ENCODE assay signal across 11 cellular contexts in genomic region chr1:236543065-236543669, GRCh38. TPM values are rescaled to one million over a fixed set of nuclear protein-coding genes. Genes with fewer than 3 reads are reported as not detected.
DNase-seq lines count a peak whose midpoint lies in the region; ATAC-seq, FAIRE-seq and TF ChIP-seq lines count a peak whose summit lies in the region.
"Had no signal": no experiment of that assay in that cellular context is flagged by ENCODE, and none has a peak within 500 bp of the region (broad histone marks: within the 10 kb centered on the region; RNA-seq: fewer than 3 reads in every experiment).

No MANE protein-coding gene starts in this region.

- BruUV-seq in GM12878 (replicated peaks; lab: Mats Ljungman, UMichigan): no TSS peak

- CTCF ChIA-PET in CD4-positive, alpha-beta T cell (lab: Charles Lee): no interaction called here
- CTCF ChIA-PET in GM12878 (lab: Yijun Ruan, JAX): no interaction called here

- H3K4me1 ChIP-seq in GM12878 (ENCODE audit: control insufficient read depth, insufficient read depth, low read length): no peaks in the 10 kb centered on the region
- H3K4me1 ChIP-seq in gastrocnemius medialis: no peaks in the 10 kb centered on the region

- H3K4me2 ChIP-seq in GM12878 (ENCODE audit: control insufficient read depth, insufficient read depth): no peak overlapping the region

- peaks cover 23% of the 10 kb centered on the region for H3K4me1 Mint-ChIP-seq in CD4-positive, alpha-beta T cell (ENCODE audit: low read depth)
- H3K4me1 Mint-ChIP-seq in nephron progenitor cell: peaks cover 5% of the 10 kb centered on the region

- TF ChIP-seq RAD21 in GM12878 (IDR thresholded peaks at IDR 0.05; ENCODE audit: insufficient read depth, low read depth, low read length): no peak

- 79% methylated on average over 16 of the region's 16 CpGs for WGBS in GM12878 (ENCODE audit: insufficient coverage, insufficient replicate concordance, low lambda C conversion rate, missing lambda C conversion rate)

- no peak overlapping the region for H2AFZ ChIP-seq in GM12878 (ENCODE audit: control insufficient read depth, low read depth, low read length)

- RAD21 ChIA-PET in GM12878 (lab: Charles Lee; ENCODE audit: unreplicated experiment): no interaction called here

- H3K27me3 Mint-ChIP-seq in CD4-positive, alpha-beta T cell: no peaks in the 10 kb centered on the region
- no peaks in the 10 kb centered on the region for H3K27me3 Mint-ChIP-seq in nephron progenitor cell (ENCODE audit: low read depth, poor library complexity)

- SMC1A ChIA-PET in GM12878 (lab: Charles Lee; ENCODE audit: uncharacterized antibody, unreplicated experiment): no interaction called here

- H4K20me1 ChIP-seq in GM12878 (ENCODE audit: control insufficient read depth, insufficient read depth): no peaks in the 10 kb centered on the region

- H3K4me3 ChIP-seq in H7 (ENCODE audit: insufficient read depth, low read depth, low read length) (no peak overlapping the region), GM12878 (no peak overlapping the region), gastrocnemius medialis (no peak overlapping the region)
- H3K4me3 ChIP-seq: skin epidermis had no signal

- no peaks in the 10 kb centered on the region for H3K79me2 ChIP-seq in GM12878 (ENCODE audit: control insufficient read depth, insufficient read depth, low read length)

- H3K9me3 Mint-ChIP-seq in CD4-positive, alpha-beta T cell: no peaks in the 10 kb centered on the region
- H3K9me3 Mint-ChIP-seq in nephron progenitor cell: no peaks in the 10 kb centered on the region

- no peaks in the 10 kb centered on the region for H3K9me3 ChIP-seq in CD4-positive, alpha-beta T cell (ENCODE audit: control insufficient read depth, low read length)
- no peaks in the 10 kb centered on the region for H3K9me3 ChIP-seq in GM12878 (replicated peaks; ENCODE audit: control insufficient read depth, insufficient read depth, low read length)
- no peaks in the 10 kb centered on the region for H3K9me3 ChIP-seq in gastrocnemius medialis

- TF ChIP-seq CTCF in CD4-positive, alpha-beta T cell (IDR thresholded peaks at IDR 0.05): no peak
- TF ChIP-seq CTCF in GM12878 (IDR thresholded peaks at IDR 0.05 in 2 of 3, conservative IDR thresholded peaks at IDR 0.05 in 1 of 3; ENCODE audit: control insufficient read depth in 2 of 3, extremely low read depth in 1 of 3, insufficient read depth in 1 of 3, low read depth in 3 of 3, low read length in 3 of 3) (0 out of 6 replicates have a peak, but pooled peaks of 1 of the 3 experiments have one; percentile 17), nephron progenitor cell (IDR thresholded peaks at IDR 0.05) (peak; percentile 32), gastrocnemius medialis (IDR thresholded peaks at IDR 0.05 in 4 of 5, conservative IDR thresholded peaks at IDR 0.05 in 1 of 5) (no peak)

- no peaks in the 10 kb centered on the region for H3K27me3 ChIP-seq in CD4-positive, alpha-beta T cell (ENCODE audit: control insufficient read depth, insufficient read depth, low read length)
- H3K27me3 ChIP-seq in H7 (ENCODE audit: control insufficient read depth, insufficient read depth, low read length) (no peaks in the 10 kb centered on the region), GM12878 (replicated peaks in 1 of 2; ENCODE audit: control insufficient read depth in 2 of 2, insufficient read depth in 2 of 2, low read length in 1 of 2) (no peaks in the 10 kb centered on the region), gastrocnemius medialis (no peaks in the 10 kb centered on the region)

- POLR2A ChIA-PET in CD4-positive, alpha-beta T cell (lab: Charles Lee): interaction anchor here (0.5 kb wide), 1 partner anchor 51 kb away, joined by 3 read pairs; no protein-coding TSS in a partner anchor
- POLR2A ChIA-PET in GM12878 (lab: Charles Lee): no interaction called here

- intact Hi-C loops in CD4-positive, alpha-beta T cell (cut with DNase I, micrococcal nuclease): no loop called here
- intact Hi-C loops in GM12878 (cut with micrococcal nuclease; ENCODE audit: unreplicated experiment): no loop called here
- intact Hi-C loops in gastrocnemius medialis (cut with DNase I; ENCODE audit: low total_unique reads): no loop called here

- H3K4me3 Mint-ChIP-seq in CD4-positive, alpha-beta T cell: no peak overlapping the region
- no peak overlapping the region for H3K4me3 Mint-ChIP-seq in nephron progenitor cell

- TF ChIP-seq POLR2A in GM12878 (IDR thresholded peaks at IDR 0.05; ENCODE audit: low read depth, low read length) (no peak; the same call in 1 of the 2 replicates), gastrocnemius medialis (IDR thresholded peaks at IDR 0.05) (no peak)

- H3K36me3 ChIP-seq in H7 (replicated peaks; ENCODE audit: control insufficient read depth, insufficient read depth, low read length): peaks cover 11% of the 10 kb centered on the region
- peaks cover 17 to 32% of the 10 kb centered on the region in 2 experiments for H3K36me3 ChIP-seq in GM12878 (ENCODE audit: control insufficient read depth in 2 of 2, insufficient read depth in 2 of 2, low read length in 1 of 2)
- H3K36me3 ChIP-seq in gastrocnemius medialis: peaks cover 0 to 90% of the 10 kb centered on the region in 2 donors

- no peak overlapping the region for H3K9ac ChIP-seq in GM12878 (ENCODE audit: control insufficient read depth, insufficient read depth, low read length)

- H3K27ac Mint-ChIP-seq in CD4-positive, alpha-beta T cell: peak overlapping the region; percentile 71
- H3K27ac Mint-ChIP-seq in nephron progenitor cell: peak overlapping the region; percentile 73

- H3K27ac ChIP-seq in CD4-positive, alpha-beta T cell (ENCODE audit: low read depth, low read length): no peak overlapping the region
- H3K27ac ChIP-seq in GM12878 (ENCODE audit: control insufficient read depth, insufficient read depth) (no peak overlapping the region), gastrocnemius medialis (no peak overlapping the region)
- H3K27ac ChIP-seq: skin epidermis had no signal

- ATAC-seq in CD4-positive, alpha-beta T cell (ENCODE audit: poor library complexity): no peak
- ATAC-seq in GM12878 (peak; percentile 55), GM19324 (IDR thresholded peaks at IDR 0.05; ENCODE audit: low FRiP score, unreplicated experiment) (no peak), gastrocnemius medialis (no peak), HG02623 (IDR thresholded peaks at IDR 0.05; ENCODE audit: unreplicated experiment) (no peak)

- in situ Hi-C loops in GM12878 (cut with MboI) (no loop called here), gastrocnemius medialis (cut with MboI; ENCODE audit: low sequenced_read_pairs in 4 of 4) (no loop called here)

- DNase-seq in CD4-positive, alpha-beta T cell: no peak
- peak; percentile 65 for DNase-seq in H7
- DNase-seq in GM12878 (ENCODE audit: low read depth, low spot score): no peak
- DNase-seq in nephron progenitor cell: peak; percentile 21
- DNase-seq in activated gamma-delta T cell (lab: John Stamatoyannopoulos, UW): no peak
- DNase-seq in gastrocnemius medialis: no peak
- DNase-seq: effector CD8-positive, alpha-beta T cell; substantia nigra had no signal

- TF ChIP-seq EP300 in GM12878 (IDR thresholded peaks at IDR 0.05; ENCODE audit: borderline replicate concordance in 1 of 2, control insufficient read depth in 1 of 2, low read depth in 2 of 2, low read length in 2 of 2): no peak

- no peak for FAIRE-seq in GM12878 (lab: Jason Lieb, UNC)

- H3K36me3 Mint-ChIP-seq in CD4-positive, alpha-beta T cell (ENCODE audit: low read depth): peaks cover 98% of the 10 kb centered on the region
- H3K36me3 Mint-ChIP-seq in nephron progenitor cell (ENCODE audit: low read depth): peaks cover 60% of the 10 kb centered on the region

TF ChIP-seq in GM12878, 131 proteins besides CTCF, POLR2A, EP300 and RAD21 (continues in another document):
- TF ChIP-seq CBX5 (IDR thresholded peaks at IDR 0.05; ENCODE audit: low read depth) (no peak), PML (IDR thresholded peaks at IDR 0.05; ENCODE audit: low read length) (no peak), CHD4 (IDR thresholded peaks at IDR 0.05) (no peak), MYC (IDR thresholded peaks at IDR 0.05; ENCODE audit: insufficient read depth, insufficient read length, insufficient replicate concordance, low read length, severe bottlenecking) (no peak), TCF3 (IDR thresholded peaks at IDR 0.05; ENCODE audit: borderline replicate concordance, insufficient read depth, low read depth, low read length) (no peak), RFX5 (IDR thresholded peaks at IDR 0.05; ENCODE audit: low read depth, low read length) (no peak), ZNF207 (IDR thresholded peaks at IDR 0.05; ENCODE audit: borderline replicate concordance) (no peak)
- TF ChIP-seq, protein P1, sequence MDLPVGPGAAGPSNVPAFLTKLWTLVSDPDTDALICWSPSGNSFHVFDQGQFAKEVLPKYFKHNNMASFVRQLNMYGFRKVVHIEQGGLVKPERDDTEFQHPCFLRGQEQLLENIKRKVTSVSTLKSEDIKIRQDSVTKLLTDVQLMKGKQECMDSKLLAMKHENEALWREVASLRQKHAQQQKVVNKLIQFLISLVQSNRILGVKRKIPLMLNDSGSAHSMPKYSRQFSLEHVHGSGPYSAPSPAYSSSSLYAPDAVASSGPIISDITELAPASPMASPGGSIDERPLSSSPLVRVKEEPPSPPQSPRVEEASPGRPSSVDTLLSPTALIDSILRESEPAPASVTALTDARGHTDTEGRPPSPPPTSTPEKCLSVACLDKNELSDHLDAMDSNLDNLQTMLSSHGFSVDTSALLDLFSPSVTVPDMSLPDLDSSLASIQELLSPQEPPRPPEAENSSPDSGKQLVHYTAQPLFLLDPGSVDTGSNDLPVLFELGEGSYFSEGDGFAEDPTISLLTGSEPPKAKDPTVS (IDR thresholded peaks at IDR 0.05; ENCODE audit: low read depth, low read length): no peak

RNA-seq across cellular contexts. Expression of gene LGALS8, which starts 19.4 kb away (rescaled TPM):
- total RNA-seq in CD4-positive, alpha-beta T cell: 100 to 1,000 TPM; 138 to 144 TPM
- total RNA-seq in H7 (2014; rRNA removed; shearing (Covaris generic)): 16.8 and 27.7 TPM in 2 replicates
- total RNA-seq in GM12878 (2013; cell fraction: nucleolus; rRNA removed): 165 and 175 TPM in 2 replicates
- total RNA-seq in GM12878 (2014; rRNA removed) (16.0 and 23.9 TPM in 2 replicates), GM12878 (2014; rRNA removed; fragmentation: Illumina TruSeq; extraction: Trizol) (19.9 and 20.0 TPM in 2 replicates), GM12878 (2021) (15.4 and 16.4 TPM in 2 replicates), gastrocnemius medialis (10 to 100 TPM; 11.1 to 20.7 (median 12.5) TPM)
- polyA plus RNA-seq in GM12878 (2011; ENCODE audit: low read depth): 35.3 TPM
- polyA plus RNA-seq in GM12878 (2011; rRNA removed) (86.5 and 107 TPM in 2 replicates), GM12878 (2014; fragmentation: Illumina TruSeq; extraction: Trizol) (20.4 and 21.6 TPM in 2 replicates), GM12878 (2014; fragmentation: Nextera tagmentation; extraction: Ambion mirVana) (10 to 100 TPM; 15.9 to 18.6 TPM), GM12878 (2014; rRNA removed) (24.2 and 25.2 TPM in 2 replicates), GM12878 (2016; fragmentation: Nextera tagmentation; extraction: Ambion mirVana) (10 to 100 TPM; 18.0 to 19.8 TPM)
- 45.3 and 58.0 TPM in 2 replicates for polyA plus RNA-seq in GM12878 (2011; cell fraction: cytosol; rRNA removed)
- polyA plus RNA-seq in GM12878 (2011; cell fraction: nucleus; rRNA removed): 233 and 364 TPM in 2 replicates
- polyA plus RNA-seq in GM12878 (2012): 28.4 and 44.1 TPM in 2 replicates
- polyA minus RNA-seq in GM12878 (2011; rRNA and poly(A)+ RNA removed): 53.5 and 60.1 TPM in 2 replicates
- polyA minus RNA-seq in GM12878 (2011; cell fraction: cytosol; rRNA and poly(A)+ RNA removed): 11.9 and 13.4 TPM in 2 replicates
- polyA minus RNA-seq in GM12878 (2011; cell fraction: nucleus; rRNA and poly(A)+ RNA removed): 76.8 and 81.1 TPM in 2 replicates

Comparison
In these comparisons a context has a peak if more than half of its experiments do, and no peak if none do; other contexts are left out.
1. DNase-seq: peak in H7 (single experiment) and nephron progenitor cell (single experiment); none in CD4-positive, alpha-beta T cell (0 of 10), GM12878 (single experiment), activated gamma-delta T cell (single experiment) and gastrocnemius medialis (0 of 2).